ENCODE assay signal across 8 cellular contexts in genomic region chr17:64506576-64507417, GRCh38. TPM values are rescaled to one million over a fixed set of nuclear protein-coding genes. Genes with fewer than 3 reads are reported as not detected.
A peak's percentile ranks its signal among the peaks of the same experiment; 100 is the strongest.
DNase-seq lines count a peak whose midpoint lies in the region; ATAC-seq and TF ChIP-seq lines count a peak whose summit lies in the region.

CEP95 (plus strand) TSS chr17:64506977; CDS start chr17:64507098, 121 bp downstream.

- H3K27ac Mint-ChIP-seq in effector memory CD8-positive, alpha-beta T cell = peak within 1 kb of the TSS; percentile 99
- H3K27ac Mint-ChIP-seq in mesothelial cell of epicardium = peak within 1 kb of the TSS; percentile 100

- no peaks in the 10 kb centered on the region for H3K9me3 Mint-ChIP-seq in effector memory CD8-positive, alpha-beta T cell
- H3K9me3 Mint-ChIP-seq in mesothelial cell of epicardium = no peaks in the 10 kb centered on the region

- peak within 1 kb of the TSS; percentile 98 to 99 for H3K4me3 Mint-ChIP-seq in effector memory CD8-positive, alpha-beta T cell
- H3K4me3 Mint-ChIP-seq in mesothelial cell of epicardium = peak within 1 kb of the TSS; percentile 100

- TF ChIP-seq CTCF in GM20000 (IDR thresholded peaks at IDR 0.05; ENCODE audit: extremely low read depth, missing control alignments) (no peak), mesothelial cell of epicardium (IDR thresholded peaks at IDR 0.05; ENCODE audit: unreplicated experiment) (no peak)

- peak; percentile 66 for ATAC-seq in effector memory CD8-positive, alpha-beta T cell (replicated peaks)

- H3K4me1 Mint-ChIP-seq in effector memory CD8-positive, alpha-beta T cell (ENCODE audit: low read depth in 2 of 2) = peaks cover 33 to 49% of the 10 kb centered on the region in 2 donors
- H3K4me1 Mint-ChIP-seq in mesothelial cell of epicardium = peaks cover 39% of the 10 kb centered on the region

- no peaks in the 10 kb centered on the region for H3K27me3 Mint-ChIP-seq in effector memory CD8-positive, alpha-beta T cell
- no peaks in the 10 kb centered on the region for H3K27me3 Mint-ChIP-seq in mesothelial cell of epicardium (ENCODE audit: low read depth)

- DNase-seq in COLO668 (lab: John Stamatoyannopoulos, UW; ENCODE audit: unreplicated experiment) (peak; percentile 90), GM20000 (ENCODE audit: low spot score) (peak; percentile 91), HT-29 (ENCODE audit: low spot score) (no peak), NOMO-1 treated with DMSO at 0.1 percent for 48 hours (lab: John Stamatoyannopoulos, UW; ENCODE audit: unreplicated experiment) (peak; percentile 96), mesothelial cell of epicardium (ENCODE audit: low spot score in 2 of 2, unreplicated experiment in 2 of 2) (peak; percentile 92 to 96)
- peak; percentile 91 to 95 for DNase-seq in activated CD8-positive, alpha-beta memory T cell treated with anti-CD3 and anti-CD28 coated beads for 4 hours (ENCODE audit: low read depth in 2 of 2)
- DNase-seq in effector memory CD8-positive, alpha-beta T cell = peak; percentile 94 to 96 (median 96)
- peak; percentile 90 to 95 for DNase-seq in stimulated activated CD8-positive, alpha-beta memory T cell treated with anti-CD3 and anti-CD28 coated beads, Interleukin-15, amount 100 ng/mL, for 4 hours (ENCODE audit: low read depth in 2 of 2)

- H3K36me3 Mint-ChIP-seq in effector memory CD8-positive, alpha-beta T cell (ENCODE audit: insufficient read depth) = peaks cover 81% of the 10 kb centered on the region
- peaks cover 42% of the 10 kb centered on the region for H3K36me3 Mint-ChIP-seq in mesothelial cell of epicardium

RNA-seq across cellular contexts. Expression of gene CEP95, which starts in this region (rescaled TPM):
- 32.0 and 35.2 TPM in 2 replicates for total RNA-seq in HT-29 (2014; rRNA removed; shearing (Covaris generic))
- total RNA-seq in mesothelial cell of epicardium = 128 to 135 TPM (median 132 TPM) in 3 replicates
